In genomic region chr1:27879374-27880082, GRCh38 we compare ENCODE assay signal across 16 cellular contexts. TPM values are rescaled to one million over a fixed set of nuclear protein-coding genes. Genes with fewer than 3 reads are reported as not detected.
DNase-seq lines count a peak whose midpoint lies in the region; ATAC-seq and TF ChIP-seq lines count a peak whose summit lies in the region.
"Had no signal": no experiment of that assay in that cellular context is flagged by ENCODE, and none has a peak within 500 bp of the region (broad histone marks: within the 10 kb centered on the region; RNA-seq: fewer than 3 reads in every experiment).

No MANE protein-coding gene starts in this region.

- no peaks in the 10 kb centered on the region for H3K27me3 Mint-ChIP-seq in activated T-cell treated with anti-CD3 and anti-CD28 coated beads, Interleukin-2, amount 50 U/mL, for 24 hours
- no peaks in the 10 kb centered on the region for H3K27me3 Mint-ChIP-seq in T-helper 17 cell

- H3K79me2 ChIP-seq in osteoblast (ENCODE audit: insufficient read depth, low read length), result peaks cover 4% of the 10 kb centered on the region

- H3K27me3 ChIP-seq in osteoblast (ENCODE audit: insufficient read depth, low read length) (no peaks in the 10 kb centered on the region), tibial nerve (no peaks in the 10 kb centered on the region)
- H3K27me3 ChIP-seq: MG63 had no signal

- H3K27ac Mint-ChIP-seq in activated T-cell treated with anti-CD3 and anti-CD28 coated beads, Interleukin-2, amount 50 U/mL, for 24 hours, result peak overlapping the region; percentile 44
- H3K27ac Mint-ChIP-seq in T-helper 17 cell, result peak overlapping the region; percentile 86

- H3K9me3 ChIP-seq in T-helper 17 cell (ENCODE audit: control insufficient read depth, low read length, poor library complexity, severe bottlenecking), result no peaks in the 10 kb centered on the region
- no peaks in the 10 kb centered on the region for H3K9me3 ChIP-seq in osteoblast (ENCODE audit: low read depth, low read length)
- H3K9me3 ChIP-seq in tibial nerve, result no peaks in the 10 kb centered on the region
- H3K9me3 ChIP-seq: MG63 had no signal

- H3K4me1 Mint-ChIP-seq in activated T-cell treated with anti-CD3 and anti-CD28 coated beads, Interleukin-2, amount 50 U/mL, for 24 hours (ENCODE audit: low read depth), result peaks cover 19% of the 10 kb centered on the region
- H3K4me1 Mint-ChIP-seq in T-helper 17 cell, result peaks cover 45% of the 10 kb centered on the region

- TF ChIP-seq EP300 in tibial nerve (IDR thresholded peaks at IDR 0.05), result no peak

- H3K9me3 Mint-ChIP-seq in activated T-cell treated with anti-CD3 and anti-CD28 coated beads, Interleukin-2, amount 50 U/mL, for 24 hours, result no peaks in the 10 kb centered on the region

- no peak overlapping the region for H2AFZ ChIP-seq in osteoblast (ENCODE audit: low read length)

- no peak overlapping the region for H3K27ac ChIP-seq in osteoblast (ENCODE audit: low read depth, low read length)
- no peak overlapping the region for H3K27ac ChIP-seq in tibial nerve

- DNase-seq in activated T-cell treated with anti-CD3 and anti-CD28 coated beads, Interleukin-2, amount 50 U/mL, for 24 hours, result no peak
- no peak for DNase-seq in activated T-cell treated with anti-CD3 and anti-CD28 coated beads, Interleukin-2, amount 50 U/mL, for 48 hours
- DNase-seq in T-helper 17 cell (no peak), osteoblast (ENCODE audit: insufficient read length, low spot score, missing footprints) (peak; percentile 58), tibial nerve (ENCODE audit: low spot score in 2 of 2) (no peak)
- DNase-seq: ACHN; activated CD4-positive, alpha-beta T cell treated with anti-CD3 and anti-CD28 coated beads for 48 hours; aorta; GDM1; mesendoderm; MG63; NCI-H526 treated with DMSO at 0.1 percent for 48 hours; T-helper 9 cell had no signal

- ATAC-seq in T-helper 17 cell, result no peak
- no peak for ATAC-seq in HG02840 (IDR thresholded peaks at IDR 0.05; ENCODE audit: low FRiP score, unreplicated experiment)

- TF ChIP-seq POLR2A in tibial nerve (IDR thresholded peaks at IDR 0.05), result no peak

- H3K4me3 ChIP-seq in osteoblast (ENCODE audit: insufficient read depth, low read length) (no peak overlapping the region), tibial nerve (no peak overlapping the region)
- H3K4me3 ChIP-seq: MG63 had no signal

- H3K36me3 ChIP-seq in osteoblast (ENCODE audit: insufficient read depth, low read length) (no peaks in the 10 kb centered on the region), tibial nerve (peaks cover 0 to 25% (median 0%) of the 10 kb centered on the region in 3 donors)
- H3K36me3 ChIP-seq: MG63 had no signal

- peaks cover 2% of the 10 kb centered on the region for H3K4me1 ChIP-seq in osteoblast (ENCODE audit: insufficient read depth, low read length)
- H3K4me1 ChIP-seq in tibial nerve, result peaks cover 0 to 12% (median 0%) of the 10 kb centered on the region in 4 donors

- WGBS in tibial nerve, 2 donors, result 67 to 81% methylated on average over 7 to 10 of the region's 10 CpGs

- H3K4me3 Mint-ChIP-seq in activated T-cell treated with anti-CD3 and anti-CD28 coated beads, Interleukin-2, amount 50 U/mL, for 24 hours, result no peak overlapping the region
- no peak overlapping the region for H3K4me3 Mint-ChIP-seq in T-helper 17 cell

- peaks cover 54% of the 10 kb centered on the region for H3K36me3 Mint-ChIP-seq in activated T-cell treated with anti-CD3 and anti-CD28 coated beads, Interleukin-2, amount 50 U/mL, for 24 hours (ENCODE audit: low read depth)
- H3K36me3 Mint-ChIP-seq in T-helper 17 cell (ENCODE audit: low read depth), result peaks cover 14% of the 10 kb centered on the region

- TF ChIP-seq CTCF in osteoblast (IDR thresholded peaks at IDR 0.05; ENCODE audit: extremely low read depth, low read depth, low read length), result no peak
- no peak for TF ChIP-seq CTCF in tibial nerve (IDR thresholded peaks at IDR 0.05)

- H4K20me1 ChIP-seq in osteoblast (ENCODE audit: insufficient read depth, low read length), result no peaks in the 10 kb centered on the region

- no peak overlapping the region for H3K4me2 ChIP-seq in osteoblast (ENCODE audit: insufficient read depth, low read length)

RNA-seq across cellular contexts. Expression of gene THEMIS2, which starts 7.2 kb away (rescaled TPM):
- total RNA-seq in T-helper 17 cell (10 to 100 TPM; 33.6 to 72.0 TPM), osteoblast (16.8 and 17.4 TPM in 2 replicates), tibial nerve (10 to 100 TPM; 13.2 to 50.7 (median 23.7) TPM)
- total RNA-seq: HT1080 had no signal

RNA-seq across cellular contexts. Expression of gene RPA2, which starts 34.8 kb away (rescaled TPM):
- 10 to 100 TPM; 21.3 to 33.3 TPM for total RNA-seq in T-helper 17 cell
- 20.6 and 49.8 TPM in 2 replicates for total RNA-seq in osteoblast
- total RNA-seq in tibial nerve, result 10 to 100 TPM; 16.7 to 37.4 (median 26.1) TPM

RNA-seq across cellular contexts. Expression of gene PPP1R8, which starts 48.9 kb away (rescaled TPM):
- 10 to 100 TPM; 19.6 to 21.4 TPM for total RNA-seq in T-helper 17 cell
- total RNA-seq in osteoblast, result 29.7 and 34.2 TPM in 2 replicates
- total RNA-seq in tibial nerve, result 10 to 100 TPM; 32.0 to 58.2 (median 37.2) TPM

RNA-seq across cellular contexts. Expression of gene SMPDL3B, which starts 55.3 kb away (rescaled TPM):
- not detected for total RNA-seq in T-helper 17 cell
- total RNA-seq in osteoblast, result under 0.01 TPM in 1 of 2 replicates, not detected in the other
- total RNA-seq in tibial nerve, result not detected
- total RNA-seq: RPMI7951 had no signal
